ENCODE assay signal across 2 cellular contexts in genomic region chr2:95289251-95289650, GRCh38.
TF ChIP-seq lines count a peak whose summit lies in the region.

No MANE protein-coding gene starts in this region.

TF ChIP-seq in K562, 482 proteins besides CTCF, POLR2A, EP300 and RAD21:
- TF ChIP-seq RFX5 (IDR thresholded peaks at IDR 0.05; ENCODE audit: low read depth, low read length) (no peak), ZHX1 (conservative IDR thresholded peaks at IDR 0.05; ENCODE audit: low read length) (no peak), BMI1 (IDR thresholded peaks at IDR 0.05; ENCODE audit: low read length) (no peak), NCOA4 (IDR thresholded peaks at IDR 0.05; ENCODE audit: partially characterized antibody) (no peak), NCOA1 (IDR thresholded peaks at IDR 0.05; ENCODE audit: low read depth) (no peak), CXXC5 (CRISPR knock-in tag; IDR thresholded peaks at IDR 0.05) (no peak), ELF2 (CRISPR knock-in tag; IDR thresholded peaks at IDR 0.05) (no peak), CBX5 (IDR thresholded peaks at IDR 0.05; ENCODE audit: borderline replicate concordance, low read depth) (no peak), ZBTB34 (CRISPR knock-in tag; IDR thresholded peaks at IDR 0.05) (no peak)
TF ChIP-seq in K562: peak in this region for 0.

TF ChIP-seq in liver, 16 proteins besides CTCF, POLR2A, EP300 and RAD21:
- TF ChIP-seq YY1 (IDR thresholded peaks at IDR 0.05) (no peak), HNF4A (conservative IDR thresholded peaks at IDR 0.05) (no peak), ATF3 (IDR thresholded peaks at IDR 0.05) (no peak), SP1 (IDR thresholded peaks at IDR 0.05) (no peak), TAF1 (conservative IDR thresholded peaks at IDR 0.05) (no peak), RXRA (IDR thresholded peaks at IDR 0.05) (no peak), JUND (IDR thresholded peaks at IDR 0.05) (no peak), HNF4G (IDR thresholded peaks at IDR 0.05) (no peak), REST (IDR thresholded peaks at IDR 0.05) (no peak), ZBTB33 (IDR thresholded peaks at IDR 0.05) (no peak), EGR1 (IDR thresholded peaks at IDR 0.05; ENCODE audit: low read depth in 2 of 2) (no peak), FOXA1 (IDR thresholded peaks at IDR 0.05) (no peak), GABPA (IDR thresholded peaks at IDR 0.05 in 1 of 2, conservative IDR thresholded peaks at IDR 0.05 in 1 of 2) (no peak), FOXA2 (IDR thresholded peaks at IDR 0.05) (no peak), NR2F2 (IDR thresholded peaks at IDR 0.05) (no peak)
- TF ChIP-seq, protein P1, sequence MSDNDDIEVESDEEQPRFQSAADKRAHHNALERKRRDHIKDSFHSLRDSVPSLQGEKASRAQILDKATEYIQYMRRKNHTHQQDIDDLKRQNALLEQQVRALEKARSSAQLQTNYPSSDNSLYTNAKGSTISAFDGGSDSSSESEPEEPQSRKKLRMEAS (IDR thresholded peaks at IDR 0.05): no peak
